ENCODE assay signal across 9 cellular contexts in genomic region chr7:6228363-6228762, GRCh38. TPM values are rescaled to one million over a fixed set of nuclear protein-coding genes. Genes with fewer than 3 reads are reported as not detected.
A peak's percentile ranks its signal among the peaks of the same experiment; 100 is the strongest.
DNase-seq lines count a peak whose midpoint lies in the region; ATAC-seq and TF ChIP-seq lines count a peak whose summit lies in the region.
"Had no signal": no experiment of that assay in that cellular context is flagged by ENCODE, and none has a peak within 500 bp of the region (broad histone marks: within the 10 kb centered on the region; RNA-seq: fewer than 3 reads in every experiment).

No MANE protein-coding gene starts in this region.

- H3K27me3 ChIP-seq in GM23248 (replicated peaks; ENCODE audit: insufficient read depth), result no peaks in the 10 kb centered on the region
- H3K27me3 ChIP-seq in sigmoid colon, result no peaks in the 10 kb centered on the region

- no peak for TF ChIP-seq EP300 in sigmoid colon (IDR thresholded peaks at IDR 0.05)

- H3K79me2 ChIP-seq in GM23248 (ENCODE audit: insufficient read depth), result peaks cover 98% of the 10 kb centered on the region

- H3K36me3 ChIP-seq in GM23248 (ENCODE audit: low read depth), result no peaks in the 10 kb centered on the region
- no peaks in the 10 kb centered on the region for H3K36me3 ChIP-seq in sigmoid colon

- in situ Hi-C loops in GM23248 (cut with MboI), result no loop called here

- H3K9me3 ChIP-seq in GM23248 (ENCODE audit: low read depth) (no peaks in the 10 kb centered on the region), sigmoid colon (no peaks in the 10 kb centered on the region)

- H3K27ac ChIP-seq in GM23248 (peak overlapping the region; percentile 52), sigmoid colon (peak overlapping the region; percentile 64 to 76 (median 70))

- WGBS in GM23248 (ENCODE audit: low coverage in 1 of 2, low lambda C conversion rate in 2 of 2, missing lambda C conversion rate in 2 of 2), 2 experiments, result 6 to 10% methylated on average over 4 of the region's 4 CpGs
- 20 to 71% methylated on average over 4 of the region's 4 CpGs for WGBS in sigmoid colon, 2 donors

- no peaks in the 10 kb centered on the region for H3K9me2 ChIP-seq in GM23248 (ENCODE audit: insufficient read depth)

- DNase-seq in GM23248, result peak; percentile 35
- DNase-seq in amniotic epithelial cell (ENCODE audit: low read depth), result peak; percentile 36
- DNase-seq in left ventricle myocardium superior, result no peak
- no peak for DNase-seq in sigmoid colon
- no peak for DNase-seq in activated CD4-positive, CD25-positive, alpha-beta regulatory T cell treated with anti-CD3 and anti-CD28 coated beads, Interleukin-2, amount 50 U/mL, for 72 hours
- DNase-seq in H4 (ENCODE audit: low spot score), result no peak
- DNase-seq: activated T-cell treated with anti-CD3 and anti-CD28 coated beads, Interleukin-2, amount 50 U/mL, for 72 hours had no signal

- H4K20me1 ChIP-seq in GM23248 (ENCODE audit: insufficient read depth), result 0 out of 2 replicates have a peak, but pooled peaks cover 5% of the 10 kb centered on the region

- peaks cover 34% of the 10 kb centered on the region for H3F3A ChIP-seq in GM23248 (ENCODE audit: insufficient read depth)

- H3K9ac ChIP-seq in GM23248, result peak overlapping the region; percentile 44

- no peak for TF ChIP-seq POLR2A in sigmoid colon (IDR thresholded peaks at IDR 0.05)

- TF ChIP-seq CTCF in sigmoid colon (IDR thresholded peaks at IDR 0.05), result no peak

- intact Hi-C loops in left ventricle myocardium superior (cut with micrococcal nuclease), result no loop called here
- intact Hi-C loops in sigmoid colon (cut with DNase I), result no loop called here

- peak overlapping the region; percentile 59 for H3K4me2 ChIP-seq in GM23248 (ENCODE audit: unreplicated experiment)

- no peak overlapping the region for H2AFZ ChIP-seq in GM23248

- ATAC-seq in left ventricle myocardium superior, result peak; percentile 46
- ATAC-seq in GM18868 (IDR thresholded peaks at IDR 0.05; ENCODE audit: unreplicated experiment), result no peak
- ATAC-seq in esophagus mucosa, result no peak
- ATAC-seq: activated T-cell treated with anti-CD3 and anti-CD28 coated beads, Interleukin-2, amount 50 U/mL, for 72 hours had no signal

- peak overlapping the region; percentile 31 for H3K4me3 ChIP-seq in GM23248
- H3K4me3 ChIP-seq in sigmoid colon, result peak overlapping the region in 2 of 4 donors; percentile 1 to 16

- peaks cover 42% of the 10 kb centered on the region for H3K4me1 ChIP-seq in GM23248 (ENCODE audit: insufficient read depth)
- H3K4me1 ChIP-seq in sigmoid colon, result peaks cover 0 to 48% (median 39%) of the 10 kb centered on the region in 4 donors

RNA-seq across cellular contexts. Expression of gene CYTH3, which starts 44.1 kb away (rescaled TPM):
- 45.5 and 47.1 TPM in 2 replicates for total RNA-seq in GM23248 (2014; rRNA removed; shearing (Covaris generic))
- polyA plus RNA-seq in GM23248 (2016; fragmentation: Nextera tagmentation; extraction: Ambion mirVana), result 33.3 and 34.2 TPM in 2 replicates
- total RNA-seq in left ventricle myocardium superior, result 27.8 TPM
- total RNA-seq in sigmoid colon, result 10 to 100 TPM; 27.1 to 34.8 (median 29.3) TPM
- 10 to 100 TPM in 1 of 3 donors, 1 to 10 TPM in 2; 6.5 to 10.1 (median 9.0) TPM for polyA plus RNA-seq in sigmoid colon
- 7.4 and 9.8 TPM in 2 replicates for total RNA-seq in H4 (2014; rRNA removed; shearing (Covaris generic))
- 7.9 TPM for total RNA-seq in esophagus mucosa

Comparison
In these comparisons a context has a peak if more than half of its experiments do, and no peak if none do; other contexts are left out.
1. DNase-seq: peak in GM23248 (single experiment) and amniotic epithelial cell (single experiment); none in left ventricle myocardium superior (single experiment), sigmoid colon (single experiment), activated CD4-positive, CD25-positive, alpha-beta regulatory T cell treated with anti-CD3 and anti-CD28 coated beads, Interleukin-2, amount 50 U/mL, for 72 hours (single experiment) and H4 (single experiment).